In the genomic region with DNA sequence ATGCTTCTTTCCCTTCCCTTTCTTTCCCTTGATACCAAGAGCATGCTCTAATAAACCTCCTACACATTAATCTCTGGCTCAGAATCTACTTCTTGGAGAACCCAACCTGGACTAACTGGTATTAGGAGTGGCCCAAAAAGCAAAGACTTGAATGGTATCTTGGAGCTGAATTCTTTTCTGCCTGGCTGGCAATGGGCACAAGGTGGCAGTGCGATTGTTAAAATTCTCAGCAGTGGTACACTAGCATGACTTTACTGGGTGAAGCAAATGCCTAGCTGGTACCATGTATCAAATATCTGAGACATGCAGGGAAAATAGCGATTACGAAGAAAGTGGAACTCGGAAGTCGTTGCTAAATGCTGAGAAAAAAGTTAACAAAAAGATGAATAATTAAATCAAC, we compare ENCODE assay signal across 8 cellular contexts. TPM values are rescaled to one million over a fixed set of nuclear protein-coding genes. Genes with fewer than 3 reads are reported as not detected.
DNase-seq lines count a peak whose midpoint lies in the region; ATAC-seq and TF ChIP-seq lines count a peak whose summit lies in the region.

No MANE protein-coding gene starts in this region.

- no peak overlapping the region for H2AFZ ChIP-seq in mammary epithelial cell (ENCODE audit: low read depth, low read length)

- H3K27me3 ChIP-seq in mammary epithelial cell (ENCODE audit: insufficient read depth, low read length), result no peaks in the 10 kb centered on the region

- no peak for ATAC-seq in naive thymus-derived CD8-positive, alpha-beta T cell
- no peak for ATAC-seq in HG03354 (IDR thresholded peaks at IDR 0.05; ENCODE audit: poor library complexity, severe bottlenecking, unreplicated experiment)
- ATAC-seq in HG02973 (IDR thresholded peaks at IDR 0.05; ENCODE audit: unreplicated experiment), result no peak

- H3K4me2 ChIP-seq in mammary epithelial cell (ENCODE audit: insufficient read depth, low read depth, low read length), result no peak overlapping the region

- H3K36me3 Mint-ChIP-seq in naive thymus-derived CD8-positive, alpha-beta T cell, result peaks cover 0 to 16% (median 1%) of the 10 kb centered on the region in 3 donors

- no peak overlapping the region for H3K4me3 ChIP-seq in mammary epithelial cell (replicated peaks in 1 of 3; ENCODE audit: insufficient read depth in 1 of 3, low read depth in 2 of 3, low read length in 3 of 3)

- CTCF ChIA-PET in mammary epithelial cell (lab: Charles Lee; ENCODE audit: low non-redundant PET) (interaction anchor here (0.6 kb wide), 2 partner anchors 89 to 429 kb away, joined by 3 to 4 read pairs; no protein-coding TSS in a partner anchor), RWPE1 (lab: Yijun Ruan, JAX) (interaction anchor here (0.6 to 2.5 kb wide), 6 partner anchors 10 to 855 kb away, joined by 3 to 15 read pairs (median 3); no protein-coding TSS in a partner anchor)

- in situ Hi-C loops in mammary epithelial cell (cut with MboI; ENCODE audit: low sequenced_read_pairs in 2 of 2), result loop anchor here in 1 of 2 donors (25.0 kb wide), 1 partner anchor 848 kb away; no protein-coding TSS in a partner anchor

- dilution Hi-C loops in mammary epithelial cell (cut with HindIII; ENCODE audit: low sequenced_read_pairs), result no loop called here

- H4K20me1 ChIP-seq in mammary epithelial cell (ENCODE audit: insufficient read depth, low read length), result no peaks in the 10 kb centered on the region

- no peak overlapping the region for H3K4me3 Mint-ChIP-seq in naive thymus-derived CD8-positive, alpha-beta T cell

- peaks cover 0 to 4% (median 0%) of the 10 kb centered on the region in 5 donors for H3K27me3 Mint-ChIP-seq in naive thymus-derived CD8-positive, alpha-beta T cell

- H3K9me3 Mint-ChIP-seq in naive thymus-derived CD8-positive, alpha-beta T cell, result peaks cover 0 to 25% (median 12%) of the 10 kb centered on the region in 9 donors

- no peaks in the 10 kb centered on the region for H3K9me3 ChIP-seq in mammary epithelial cell (replicated peaks; ENCODE audit: insufficient read depth, low read length)

- no peaks in the 10 kb centered on the region for H3K36me3 ChIP-seq in mammary epithelial cell (ENCODE audit: insufficient read depth, low read length)

- H3K27ac ChIP-seq in mammary epithelial cell (ENCODE audit: insufficient read depth, low read depth, low read length) (no peak overlapping the region), RWPE1 (no peak overlapping the region)

- H3K9ac ChIP-seq in mammary epithelial cell (ENCODE audit: insufficient read depth, low read length), result no peak overlapping the region

- H3K27ac Mint-ChIP-seq in naive thymus-derived CD8-positive, alpha-beta T cell, result no peak overlapping the region

- peak; percentile 32 to 55 for TF ChIP-seq CTCF in mammary epithelial cell (conservative IDR thresholded peaks at IDR 0.05 in 1 of 2, IDR thresholded peaks at IDR 0.05 in 1 of 2; ENCODE audit: extremely low read depth in 1 of 2, insufficient read depth in 1 of 2, low read depth in 1 of 2, low read length in 2 of 2)
- TF ChIP-seq CTCF in RWPE1 (conservative IDR thresholded peaks at IDR 0.05; ENCODE audit: low read depth), result no peak

- H3K4me1 Mint-ChIP-seq in naive thymus-derived CD8-positive, alpha-beta T cell, result no peaks in the 10 kb centered on the region

- WGBS in mammary epithelial cell (ENCODE audit: low coverage, missing lambda C conversion rate), result 53% methylated on average over 5 of the region's 5 CpGs

- intact Hi-C loops in mammary epithelial cell (cut with micrococcal nuclease), result loop anchor here (1.0 to 5.0 kb wide), 3 partner anchors 148 to 854 kb away; no protein-coding TSS in a partner anchor

- peak; percentile 23 for DNase-seq in ELR (ENCODE audit: low read depth)
- peak; percentile 11 for DNase-seq in NAMALWA (ENCODE audit: low spot score)
- DNase-seq in mammary epithelial cell, result peak; percentile 6
- peak; percentile 26 for DNase-seq in midbrain (lab: John Stamatoyannopoulos, UW)
- DNase-seq in naive thymus-derived CD8-positive, alpha-beta T cell, result no peak
- no peak for DNase-seq in RWPE1 (ENCODE audit: low spot score)

- no peaks in the 10 kb centered on the region for H3K79me2 ChIP-seq in mammary epithelial cell (ENCODE audit: insufficient read depth, low read length)

- no peaks in the 10 kb centered on the region for H3K4me1 ChIP-seq in mammary epithelial cell (ENCODE audit: insufficient read depth, low read length)

- no TSS peak for BruUV-seq in mammary epithelial cell (replicated peaks; lab: Mats Ljungman, UMichigan)

- POLR2A ChIA-PET in naive thymus-derived CD8-positive, alpha-beta T cell (lab: Charles Lee), result no interaction called here
- POLR2A ChIA-PET in RWPE1 (lab: Yijun Ruan, JAX; ENCODE audit: low non-redundant PET), result no interaction called here

RNA-seq across cellular contexts. Expression of gene B3GALT1, which starts 28.4 kb away (rescaled TPM):
- not detected for total RNA-seq in mammary epithelial cell
- polyA plus RNA-seq in mammary epithelial cell, result 0.01 TPM
- not detected for polyA minus RNA-seq in mammary epithelial cell
- total RNA-seq in naive thymus-derived CD8-positive, alpha-beta T cell, result under 1 TPM; 0.08 to 0.13 TPM
- polyA plus RNA-seq in naive thymus-derived CD8-positive, alpha-beta T cell, result not detected

Comparison
In these comparisons a context has a peak if more than half of its experiments do, and no peak if none do; other contexts are left out.
1. DNase-seq: peak in ELR (single experiment), NAMALWA (single experiment), mammary epithelial cell (single experiment) and midbrain (single experiment); none in naive thymus-derived CD8-positive, alpha-beta T cell (0 of 10) and RWPE1 (single experiment).